ENCODE assay signal across 9 cellular contexts in genomic region chr20:44734938-44735337, GRCh38. TPM values are rescaled to one million over a fixed set of nuclear protein-coding genes. Genes with fewer than 3 reads are reported as not detected.
DNase-seq lines count a peak whose midpoint lies in the region; ATAC-seq and TF ChIP-seq lines count a peak whose summit lies in the region.
"Had no signal": no experiment of that assay in that cellular context is flagged by ENCODE, and none has a peak within 500 bp of the region (broad histone marks: within the 10 kb centered on the region; RNA-seq: fewer than 3 reads in every experiment).

No MANE protein-coding gene starts in this region.

- H3K27ac Mint-ChIP-seq in GM23338, result no peak overlapping the region

- TF ChIP-seq CTCF in GM23338 (conservative IDR thresholded peaks at IDR 0.05; ENCODE audit: low read depth in 2 of 2) (no peak; a peak in 2 of 4 replicates), fibroblast of lung (conservative IDR thresholded peaks at IDR 0.05 in 1 of 2, IDR thresholded peaks at IDR 0.05 in 1 of 2; ENCODE audit: low read depth in 1 of 2, low read length in 2 of 2) (peak; percentile 1 to 18)

- no peak overlapping the region for H3K27ac ChIP-seq in GM23338 (ENCODE audit: low read depth)
- no peak overlapping the region for H3K27ac ChIP-seq in fibroblast of lung (ENCODE audit: insufficient read depth, low read length)
- H3K27ac ChIP-seq in subcutaneous abdominal adipose tissue (ENCODE audit: low read depth, low read length), result peak overlapping the region; percentile 80

- in situ Hi-C loops in SK-MEL-5 (cut with HindIII; ENCODE audit: low pct_unique_long_range_greater_than_20kb, low sequenced_read_pairs), result no loop called here

- peak; percentile 11 for ATAC-seq in GM23338
- no peak for ATAC-seq in GM19467 (IDR thresholded peaks at IDR 0.05; ENCODE audit: unreplicated experiment)

- peaks cover 4% of the 10 kb centered on the region for H3K27me3 Mint-ChIP-seq in GM23338 (ENCODE audit: insufficient read depth, low read depth, poor library complexity)

- peak; percentile 82 for DNase-seq in GM23338 (ENCODE audit: low spot score)
- DNase-seq in SK-MEL-5 (ENCODE audit: low read depth, low spot score), result peak; percentile 57
- DNase-seq in fibroblast of lung (ENCODE audit: low read depth in 2 of 2), result peak; percentile 46 to 54
- DNase-seq in NCI-H1092 treated with DMSO at 0.1 percent for 48 hours (lab: John Stamatoyannopoulos, UW), result no peak
- no peak for DNase-seq in stimulated activated CD4-positive, alpha-beta T cell treated with anti-CD3 and anti-CD28 coated beads, Interleukin-4, amount 100 ng/mL, for 4 hours
- no peak for DNase-seq in SIG-M5 (lab: John Stamatoyannopoulos, UW)

- H3K27me3 ChIP-seq in GM23338 (ENCODE audit: insufficient read depth) (no peaks in the 10 kb centered on the region), fibroblast of lung (ENCODE audit: control insufficient read depth, insufficient read depth, low read length) (peaks cover 1% of the 10 kb centered on the region), subcutaneous abdominal adipose tissue (ENCODE audit: control insufficient read depth in 5 of 5, insufficient read depth in 4 of 5, low read length in 5 of 5) (no peaks in the 10 kb centered on the region)

- H4K20me1 ChIP-seq in GM23338 (replicated peaks; ENCODE audit: insufficient read depth) (no peaks in the 10 kb centered on the region), fibroblast of lung (ENCODE audit: control insufficient read depth, extremely low read depth, insufficient read depth, low read length) (no peaks in the 10 kb centered on the region)

- H3K36me3 ChIP-seq in GM23338 (ENCODE audit: insufficient read depth), result no peaks in the 10 kb centered on the region
- H3K36me3 ChIP-seq in fibroblast of lung (ENCODE audit: control insufficient read depth, insufficient read depth, low read length), result no peaks in the 10 kb centered on the region
- no peaks in the 10 kb centered on the region for H3K36me3 ChIP-seq in subcutaneous abdominal adipose tissue (ENCODE audit: control insufficient read depth in 5 of 5, insufficient read depth in 5 of 5, low read length in 5 of 5)

- H3K4me1 Mint-ChIP-seq in GM23338, result peaks cover 31% of the 10 kb centered on the region

- H3F3A ChIP-seq in GM23338 (replicated peaks; ENCODE audit: low read depth), result no peaks in the 10 kb centered on the region

- H3K4me1 ChIP-seq in GM23338 (ENCODE audit: insufficient read depth) (no peaks in the 10 kb centered on the region), fibroblast of lung (ENCODE audit: control insufficient read depth, extremely low read depth, insufficient read depth, low read length) (peaks cover 2% of the 10 kb centered on the region), subcutaneous abdominal adipose tissue (ENCODE audit: control insufficient read depth in 5 of 5, insufficient read depth in 5 of 5, low read length in 5 of 5) (peaks cover 3 to 49% (median 37%) of the 10 kb centered on the region in 5 donors)

- H3K9ac ChIP-seq in fibroblast of lung (ENCODE audit: insufficient read depth, low read length), result no peak overlapping the region
- peak overlapping the region in 2 of 5 donors; percentile 26 to 55 for H3K9ac ChIP-seq in subcutaneous abdominal adipose tissue (ENCODE audit: low read length in 5 of 5)

- H3K4me2 ChIP-seq in GM23338, result no peak overlapping the region
- no peak overlapping the region for H3K4me2 ChIP-seq in fibroblast of lung (ENCODE audit: extremely low read depth, insufficient read depth, low read length)

- no peaks in the 10 kb centered on the region for H3K9me2 ChIP-seq in GM23338 (ENCODE audit: insufficient read depth)

- no peaks in the 10 kb centered on the region for H3K79me2 ChIP-seq in GM23338 (replicated peaks; ENCODE audit: insufficient read depth)
- H3K79me2 ChIP-seq in fibroblast of lung (ENCODE audit: control insufficient read depth, insufficient read depth, low read length), result no peaks in the 10 kb centered on the region

- H3K9me3 ChIP-seq in fibroblast of lung (ENCODE audit: control insufficient read depth, insufficient read depth, low read depth, low read length) (no peaks in the 10 kb centered on the region), subcutaneous abdominal adipose tissue (ENCODE audit: control insufficient read depth in 5 of 5, low read length in 5 of 5) (no peaks in the 10 kb centered on the region)

- H2AFZ ChIP-seq in GM23338 (no peak overlapping the region), fibroblast of lung (ENCODE audit: low read length) (no peak overlapping the region)

- H3K36me3 Mint-ChIP-seq in GM23338 (ENCODE audit: low read depth), result peaks cover 4% of the 10 kb centered on the region; the same call in 1 of the 3 replicates

- H3K4me3 ChIP-seq in GM23338 (no peak overlapping the region), fibroblast of lung (replicated peaks in 1 of 4; ENCODE audit: control extremely low read depth in 1 of 4, insufficient read depth in 1 of 4, low read depth in 3 of 4, low read length in 4 of 4) (no peak overlapping the region), subcutaneous abdominal adipose tissue (ENCODE audit: low read depth in 1 of 5, low read length in 5 of 5) (no peak overlapping the region)

- H3K4me3 Mint-ChIP-seq in GM23338, result no peak overlapping the region

- no peaks in the 10 kb centered on the region; the same call in 1 of the 3 replicates for H3K9me3 Mint-ChIP-seq in GM23338

TF ChIP-seq in GM23338, 12 proteins besides CTCF, POLR2A, EP300 and RAD21:
- TF ChIP-seq REST (IDR thresholded peaks at IDR 0.05; ENCODE audit: unreplicated experiment), result no peak

RNA-seq across cellular contexts. Expression of gene KCNK15, which starts 10.7 kb away (rescaled TPM):
- 0.19 and 0.63 TPM in 2 replicates for total RNA-seq in GM23338 (2014; rRNA removed; shearing (Covaris generic))
- polyA plus RNA-seq in GM23338 (2016; fragmentation: Nextera tagmentation; extraction: Ambion mirVana) (3.3 and 4.3 TPM in 2 replicates), fibroblast of lung (0.03 and 2.2 TPM in 2 replicates)
- 0.13 TPM in 1 of 2 replicates, not detected in the other for total RNA-seq in SK-MEL-5 (2014; rRNA removed; shearing (Covaris generic))
- polyA plus RNA-seq in SK-MEL-5 (2015; cell fraction: cytosol; rRNA removed), result 0.08 and 0.32 TPM in 2 replicates
- 0.15 TPM in 1 of 2 replicates, not detected in the other for polyA plus RNA-seq in SK-MEL-5 (2015; cell fraction: nucleus; rRNA removed)
- 1.8 and 4.1 TPM in 2 replicates for total RNA-seq in fibroblast of lung
- 0.10 and 2.6 TPM in 2 replicates for polyA plus RNA-seq in fibroblast of lung (2012)
- polyA minus RNA-seq in fibroblast of lung (ENCODE audit: low replicate concordance), result 1.9 TPM in 1 of 2 replicates, not detected in the other
- total RNA-seq: dermis microvascular lymphatic vessel endothelial cell had no signal

RNA-seq across cellular contexts. Expression of gene CCN5, which starts 19.8 kb away (rescaled TPM):
- not detected in 2 replicates for total RNA-seq in GM23338 (2014; rRNA removed; shearing (Covaris generic))
- polyA plus RNA-seq in GM23338 (2016; fragmentation: Nextera tagmentation; extraction: Ambion mirVana), result not detected in 2 replicates
- 0.45 and 0.85 TPM in 2 replicates for total RNA-seq in SK-MEL-5 (2014; rRNA removed; shearing (Covaris generic))
- 0.23 and 2.2 TPM in 2 replicates for polyA plus RNA-seq in SK-MEL-5 (2015; cell fraction: cytosol; rRNA removed)
- 0.26 and 2.0 TPM in 2 replicates for polyA plus RNA-seq in SK-MEL-5 (2015; cell fraction: nucleus; rRNA removed)
- 21.1 and 31.4 TPM in 2 replicates for total RNA-seq in fibroblast of lung
- 1.6 and 122 TPM in 2 replicates for polyA plus RNA-seq in fibroblast of lung
- 2.8 and 173 TPM in 2 replicates for polyA plus RNA-seq in fibroblast of lung (2012)
- 84.6 TPM in 1 of 2 replicates, not detected in the other for polyA minus RNA-seq in fibroblast of lung (ENCODE audit: low replicate concordance)
- total RNA-seq: dermis microvascular lymphatic vessel endothelial cell had no signal

Comparison
In these comparisons a context has a peak if more than half of its experiments do, and no peak if none do; other contexts are left out.
1. DNase-seq: peak in GM23338 (single experiment), SK-MEL-5 (single experiment) and fibroblast of lung (2 of 2); none in NCI-H1092 treated with DMSO at 0.1 percent for 48 hours (single experiment), stimulated activated CD4-positive, alpha-beta T cell treated with anti-CD3 and anti-CD28 coated beads, Interleukin-4, amount 100 ng/mL, for 4 hours (0 of 2) and SIG-M5 (single experiment).
2. CTCF ChIP-seq: peak in fibroblast of lung (2 of 2); none in GM23338 (0 of 2).
3. RNA of gene CCN5, which starts 19.8 kb away (total RNA-seq): 21.1 to 31.4 TPM in fibroblast of lung; 0.45 to 0.85 TPM in SK-MEL-5 and not detected in GM23338; every median in the first group is over 10 times any median in the second.